ENCODE assay signal across 19 cellular contexts in the genomic region with DNA sequence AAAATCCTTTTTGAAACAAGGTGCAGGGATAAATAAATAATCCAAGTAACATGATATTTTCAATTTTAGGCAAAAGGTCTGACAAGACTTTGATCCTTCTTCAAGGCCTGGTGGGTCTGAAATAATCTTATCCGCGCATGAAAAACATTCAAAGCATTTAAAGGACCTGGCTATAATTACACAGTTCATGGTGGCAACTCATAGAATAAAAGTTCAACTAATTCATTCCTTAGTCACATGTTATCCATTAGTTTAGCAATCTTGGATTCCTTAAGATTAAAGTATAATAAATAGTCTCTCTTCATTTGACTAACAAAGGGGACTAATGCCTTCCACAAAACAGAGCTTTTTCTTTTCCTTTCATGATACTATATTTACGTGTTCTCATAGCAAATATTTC. TPM values are rescaled to one million over a fixed set of nuclear protein-coding genes. Genes with fewer than 3 reads are reported as not detected.
DNase-seq lines count a peak whose midpoint lies in the region; ATAC-seq, FAIRE-seq and TF ChIP-seq lines count a peak whose summit lies in the region.
"Had no signal": no experiment of that assay in that cellular context is flagged by ENCODE, and none has a peak within 500 bp of the region (broad histone marks: within the 10 kb centered on the region; RNA-seq: fewer than 3 reads in every experiment).

No MANE protein-coding gene starts in this region.

- H3K36me3 ChIP-seq in A673 (ENCODE audit: insufficient read depth, low read length, poor library complexity, severe bottlenecking) (no peaks in the 10 kb centered on the region), GM12878 (ENCODE audit: control insufficient read depth in 2 of 2, insufficient read depth in 2 of 2, low read length in 1 of 2) (no peaks in the 10 kb centered on the region)
- H3K36me3 ChIP-seq: Peyer's patch had no signal

- SMC1A ChIA-PET in GM12878 (lab: Charles Lee; ENCODE audit: uncharacterized antibody, unreplicated experiment): no interaction called here

- DNase-seq in A673 (ENCODE audit: low spot score) (peak; percentile 60), NCI-H524 treated with DMSO at 0.1 percent for 48 hours (lab: John Stamatoyannopoulos, UW) (peak; percentile 59), GM12878 (ENCODE audit: low read depth, low spot score) (no peak), left kidney (ENCODE audit: low read depth, low spot score) (peak; percentile 41), activated gamma-delta T cell (lab: John Stamatoyannopoulos, UW) (no peak), H4 (ENCODE audit: low spot score) (no peak)
- no peak for DNase-seq in central memory CD4-positive, alpha-beta T cell
- DNase-seq: CD4-positive, CD25-positive, alpha-beta regulatory T cell; GOT3; NCI-H1930; NCI-H446 treated with DMSO at 0.1 percent for 48 hours; NCI-H774; Peyer's patch; SHP77 treated with DMSO at 0.1 percent for 48 hours had no signal

- TF ChIP-seq EP300 in GM12878 (IDR thresholded peaks at IDR 0.05; ENCODE audit: borderline replicate concordance in 1 of 2, control insufficient read depth in 1 of 2, low read depth in 2 of 2, low read length in 2 of 2): no peak

- no peaks in the 10 kb centered on the region for H3K79me2 ChIP-seq in GM12878 (ENCODE audit: control insufficient read depth, insufficient read depth, low read length)

- H3K4me1 ChIP-seq in A673 (ENCODE audit: insufficient read depth, low read length, poor library complexity, severe bottlenecking): peaks cover 64% of the 10 kb centered on the region
- H3K4me1 ChIP-seq in GM12878 (ENCODE audit: control insufficient read depth, insufficient read depth, low read length): no peaks in the 10 kb centered on the region
- H3K4me1 ChIP-seq: Peyer's patch had no signal

- in situ Hi-C loops in GM12878 (cut with MboI): no loop called here

- TF ChIP-seq POLR2A in GM12878 (IDR thresholded peaks at IDR 0.05; ENCODE audit: low read depth, low read length): no peak

- H3K27me3 ChIP-seq in A673 (replicated peaks; ENCODE audit: insufficient read depth, low read depth, low read length, poor library complexity) (no peaks in the 10 kb centered on the region), GM12878 (replicated peaks in 1 of 2; ENCODE audit: control insufficient read depth in 2 of 2, insufficient read depth in 2 of 2, low read length in 1 of 2) (no peaks in the 10 kb centered on the region)
- H3K27me3 ChIP-seq: Peyer's patch had no signal

- peak; percentile 59 for FAIRE-seq in GM12878 (lab: Jason Lieb, UNC)
- FAIRE-seq: G401.6, GM12892 had no signal

- RAD21 ChIA-PET in GM12878 (lab: Charles Lee; ENCODE audit: unreplicated experiment): no interaction called here

- WGBS in GM12878 (ENCODE audit: insufficient coverage, insufficient replicate concordance, low lambda C conversion rate, missing lambda C conversion rate): 61% methylated on average over 3 of the region's 3 CpGs

- H2AFZ ChIP-seq in GM12878 (ENCODE audit: control insufficient read depth, low read depth, low read length): no peak overlapping the region

- no peak for TF ChIP-seq RAD21 in GM12878 (IDR thresholded peaks at IDR 0.05; ENCODE audit: insufficient read depth, low read depth, low read length)

- no peaks in the 10 kb centered on the region for H3K9me3 ChIP-seq in A673 (ENCODE audit: low read depth, low read length, poor library complexity, severe bottlenecking)
- no peaks in the 10 kb centered on the region for H3K9me3 ChIP-seq in GM12878 (replicated peaks; ENCODE audit: control insufficient read depth, insufficient read depth, low read length)
- H3K9me3 ChIP-seq: Peyer's patch had no signal

- H3K4me3 ChIP-seq in A673 (ENCODE audit: low read depth, low read length, poor library complexity, severe bottlenecking) (peak overlapping the region; percentile 0), GM12878 (no peak overlapping the region)
- H3K4me3 ChIP-seq: Peyer's patch had no signal

- TF ChIP-seq CTCF in A673 (conservative IDR thresholded peaks at IDR 0.05; ENCODE audit: low read depth, low read length) (no peak), GM12878 (IDR thresholded peaks at IDR 0.05 in 2 of 3, conservative IDR thresholded peaks at IDR 0.05 in 1 of 3; ENCODE audit: control insufficient read depth in 2 of 3, extremely low read depth in 1 of 3, insufficient read depth in 1 of 3, low read depth in 3 of 3, low read length in 3 of 3) (no peak)

- no peaks in the 10 kb centered on the region for H4K20me1 ChIP-seq in GM12878 (ENCODE audit: control insufficient read depth, insufficient read depth)

- ATAC-seq in GM12878: no peak
- no peak for ATAC-seq in HG02759 (IDR thresholded peaks at IDR 0.05; ENCODE audit: unreplicated experiment)

- intact Hi-C loops in A673 (cut with micrococcal nuclease; ENCODE audit: unreplicated experiment) (no loop called here), GM12878 (cut with micrococcal nuclease; ENCODE audit: unreplicated experiment) (no loop called here)

- H3K27ac ChIP-seq in A673 (ENCODE audit: low read depth, low read length, poor library complexity, severe bottlenecking): peak overlapping the region; percentile 13
- H3K27ac ChIP-seq in GM12878 (ENCODE audit: control insufficient read depth, insufficient read depth): no peak overlapping the region
- H3K27ac ChIP-seq: Peyer's patch had no signal

- BruUV-seq in A673 (replicated peaks; lab: Mats Ljungman, UMichigan) (no TSS peak), GM12878 (replicated peaks; lab: Mats Ljungman, UMichigan) (no TSS peak)

- no peak overlapping the region for H3K4me2 ChIP-seq in GM12878 (ENCODE audit: control insufficient read depth, insufficient read depth)

- H3K9ac ChIP-seq in GM12878 (ENCODE audit: control insufficient read depth, insufficient read depth, low read length): no peak overlapping the region

- POLR2A ChIA-PET in A673 (lab: Charles Lee; ENCODE audit: low non-redundant PET): interaction anchor here (0.7 kb wide), 1 partner anchor 26 kb away, joined by 5 read pairs; no protein-coding TSS in a partner anchor
- POLR2A ChIA-PET in GM12878 (lab: Charles Lee): no interaction called here

- CTCF ChIA-PET in A673 (lab: Charles Lee) (interaction anchor here (0.6 kb wide), 1 partner anchor 143 kb away, joined by 6 read pairs; no protein-coding TSS in a partner anchor), GM12878 (lab: Yijun Ruan, JAX) (no interaction called here)

TF ChIP-seq in GM12878, 131 proteins besides CTCF, POLR2A, EP300 and RAD21:
- no peak for TF ChIP-seq CBX3 (IDR thresholded peaks at IDR 0.05; ENCODE audit: borderline replicate concordance, low read depth)

RNA-seq across cellular contexts. Expression of a gene that starts 21.0 kb away (rescaled TPM):
- total RNA-seq in A673 (2021): not detected in 2 replicates
- total RNA-seq in GM12878 (2013; cell fraction: nucleolus; rRNA removed): not detected in 2 replicates
- not detected in 2 replicates for total RNA-seq in GM12878 (2014; rRNA removed)
- not detected in 2 replicates for total RNA-seq in GM12878 (2014; rRNA removed; fragmentation: Illumina TruSeq; extraction: Trizol)
- total RNA-seq in GM12878 (2021): not detected in 2 replicates
- not detected for polyA plus RNA-seq in GM12878 (2011; ENCODE audit: low read depth)
- polyA plus RNA-seq in GM12878 (2011; rRNA removed): not detected in 2 replicates
- not detected in 2 replicates for polyA plus RNA-seq in GM12878 (2011; cell fraction: cytosol; rRNA removed)
- polyA plus RNA-seq in GM12878 (2011; cell fraction: nucleus; rRNA removed): not detected in 2 replicates
- not detected in 2 replicates for polyA plus RNA-seq in GM12878 (2012)
- polyA plus RNA-seq in GM12878 (2014; fragmentation: Illumina TruSeq; extraction: Trizol): not detected in 2 replicates
- not detected for polyA plus RNA-seq in GM12878 (2014; fragmentation: Nextera tagmentation; extraction: Ambion mirVana)
- polyA plus RNA-seq in GM12878 (2014; rRNA removed): not detected in 2 replicates
- polyA plus RNA-seq in GM12878 (2016; fragmentation: Nextera tagmentation; extraction: Ambion mirVana): not detected
- not detected in 2 replicates for polyA minus RNA-seq in GM12878 (2011; rRNA and poly(A)+ RNA removed)
- polyA minus RNA-seq in GM12878 (2011; cell fraction: cytosol; rRNA and poly(A)+ RNA removed): not detected in 2 replicates
- not detected in 2 replicates for polyA minus RNA-seq in GM12878 (2011; cell fraction: nucleus; rRNA and poly(A)+ RNA removed)
- not detected in 2 replicates for total RNA-seq in H4 (2014; rRNA removed; shearing (Covaris generic))
- total RNA-seq: A172; CD4-positive, CD25-positive, alpha-beta regulatory T cell; LHCN-M2 had no signal
- polyA plus RNA-seq: CD4-positive, CD25-positive, alpha-beta regulatory T cell had no signal

Comparison
In these comparisons a context has a peak if more than half of its experiments do, and no peak if none do; other contexts are left out.
1. DNase-seq: peak in A673 (single experiment), NCI-H524 treated with DMSO at 0.1 percent for 48 hours (single experiment) and left kidney (single experiment); none in GM12878 (single experiment), central memory CD4-positive, alpha-beta T cell (single experiment), activated gamma-delta T cell (single experiment) and H4 (single experiment).